In the genomic region with DNA sequence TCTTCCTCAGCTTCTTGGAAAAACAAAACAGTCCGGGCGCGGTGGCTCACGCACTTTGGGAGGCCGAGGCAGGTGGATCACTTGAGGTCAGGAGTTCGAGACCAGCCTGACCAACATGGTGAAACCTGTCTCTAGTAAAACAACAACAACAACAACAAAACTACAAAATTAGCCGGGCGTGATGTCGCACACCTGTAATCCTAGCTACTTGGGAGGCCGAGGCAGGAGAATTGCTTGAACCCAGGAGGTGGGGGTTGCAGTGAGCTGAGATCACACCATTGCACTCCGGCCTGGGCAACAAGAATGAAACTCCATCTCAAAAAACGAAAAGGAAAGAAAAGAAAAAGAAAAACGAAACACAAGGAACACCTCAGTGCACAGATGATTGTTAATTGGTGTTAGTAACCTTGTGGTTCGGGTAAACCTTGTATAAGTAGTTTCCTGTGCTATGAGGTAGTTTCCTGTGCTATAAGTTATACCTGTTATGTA, we compare ENCODE assay signal across 8 cellular contexts. TPM values are rescaled to one million over a fixed set of nuclear protein-coding genes. Genes with fewer than 3 reads are reported as not detected.
A peak's percentile ranks its signal among the peaks of the same experiment; 100 is the strongest.
DNase-seq lines count a peak whose midpoint lies in the region; ATAC-seq, FAIRE-seq and TF ChIP-seq lines count a peak whose summit lies in the region.
"Not testable (repeated sequence)": the region's sequence is repeated elsewhere in the genome, so short reads cannot be mapped to it uniquely, and the experiment has no call there.

No MANE protein-coding gene starts in this region.

- not testable (repeated sequence) for TF ChIP-seq RAD21 in A549 (conservative IDR thresholded peaks at IDR 0.05 in 1 of 2, IDR thresholded peaks at IDR 0.05 in 1 of 2)

- H3K27ac ChIP-seq in A549 (peak overlapping the region; percentile 51 to 79; a peak in 3 of 6 replicates), Peyer's patch (peak overlapping the region; percentile 35 to 88 (median 62))
- not testable (repeated sequence) for H3K27ac ChIP-seq in osteoblast (ENCODE audit: low read depth, low read length)

- peaks cover 31 to 46% of the 10 kb centered on the region in 2 donors for H3K36me3 Mint-ChIP-seq in activated naive CD4-positive, alpha-beta T cell treated with anti-CD3 and anti-CD28 coated beads, Interleukin-2, amount 50 U/mL, for 72 hours

- H3K27ac Mint-ChIP-seq in activated naive CD4-positive, alpha-beta T cell treated with anti-CD3 and anti-CD28 coated beads, Interleukin-2, amount 50 U/mL, for 72 hours, result peak overlapping the region; percentile 99 to 100

- DNase-seq in A549 (ENCODE audit: low read depth in 1 of 2, low spot score in 1 of 2); Peyer's patch; foreskin fibroblast; osteoblast (ENCODE audit: insufficient read length, low spot score, missing footprints): not testable (repeated sequence)
- peak in 1 of 2 donors; percentile 28 for DNase-seq in activated naive CD4-positive, alpha-beta T cell treated with anti-CD3 and anti-CD28 coated beads, Interleukin-2, amount 50 U/mL, for 72 hours (ENCODE audit: low spot score in 2 of 2)

- not testable (repeated sequence) for TF ChIP-seq EP300 in A549 (IDR thresholded peaks at IDR 0.05)

- POLR2A ChIA-PET in A549 (lab: Yijun Ruan, JAX), result interaction anchor here (0.6 to 2.4 kb wide), 4 partner anchors 106 to 331 kb away, joined by 3 to 21 read pairs (median 6); partner anchors contain the start of genes LLPH and TMBIM4

- not testable (repeated sequence) for H4K20me1 ChIP-seq in osteoblast (ENCODE audit: insufficient read depth, low read length)

- not testable (repeated sequence) for H3K79me2 ChIP-seq in osteoblast (ENCODE audit: insufficient read depth, low read length)

- ATAC-seq in A549, result not testable (repeated sequence)
- ATAC-seq in GM18517 (IDR thresholded peaks at IDR 0.05; ENCODE audit: unreplicated experiment) (peak; percentile 59), GM21717 (IDR thresholded peaks at IDR 0.05; ENCODE audit: unreplicated experiment) (peak; percentile 45), HG03342 (IDR thresholded peaks at IDR 0.05; ENCODE audit: unreplicated experiment) (peak; percentile 46)
- peak; percentile 74 to 80 for ATAC-seq in activated naive CD4-positive, alpha-beta T cell treated with anti-CD3 and anti-CD28 coated beads, Interleukin-2, amount 50 U/mL, for 72 hours

- H3K4me3 ChIP-seq in A549 (peak overlapping the region; percentile 63), Peyer's patch (peak overlapping the region; percentile 57 to 74 (median 70)), foreskin fibroblast (ENCODE audit: low read depth in 1 of 2, low read length in 2 of 2) (peak overlapping the region; percentile 84 to 95), osteoblast (ENCODE audit: insufficient read depth, low read length) (peak overlapping the region; percentile 84)

- not testable (repeated sequence) for FAIRE-seq in A549 (lab: Jason Lieb, UNC)

- peaks cover 12% of the 10 kb centered on the region; the same call in 2 of the 3 replicates for H3K4me1 ChIP-seq in A549
- H3K4me1 ChIP-seq in Peyer's patch, result peaks cover 0 to 11% (median 2%) of the 10 kb centered on the region in 4 donors
- H3K4me1 ChIP-seq in osteoblast (ENCODE audit: insufficient read depth, low read length), result not testable (repeated sequence)

- not testable (repeated sequence) for H3K27me3 ChIP-seq in Peyer's patch; osteoblast (ENCODE audit: insufficient read depth, low read length)

- not testable (repeated sequence) for H3K9me3 Mint-ChIP-seq in activated naive CD4-positive, alpha-beta T cell treated with anti-CD3 and anti-CD28 coated beads, Interleukin-2, amount 50 U/mL, for 72 hours

- not testable (repeated sequence) for H3K36me3 ChIP-seq in Peyer's patch; osteoblast (ENCODE audit: insufficient read depth, low read length)

- not testable (repeated sequence) for TF ChIP-seq CTCF in A549 (IDR thresholded peaks at IDR 0.05); Peyer's patch (IDR thresholded peaks at IDR 0.05); foreskin fibroblast (IDR thresholded peaks at IDR 0.05; ENCODE audit: low read depth, low read length); osteoblast (IDR thresholded peaks at IDR 0.05; ENCODE audit: extremely low read depth, low read depth, low read length)

- H3K4me2 ChIP-seq in A549, result peak overlapping the region; percentile 85
- peak overlapping the region; percentile 94 for H3K4me2 ChIP-seq in osteoblast (ENCODE audit: insufficient read depth, low read length)

- not testable (repeated sequence) for H2AFZ ChIP-seq in osteoblast (ENCODE audit: low read length)

- WGBS in A549 (ENCODE audit: missing lambda C conversion rate), result 61% methylated on average over 14 of the region's 14 CpGs

- TF ChIP-seq POLR2A in A549 (IDR thresholded peaks at IDR 0.05; ENCODE audit: low read length), result not testable (repeated sequence)
- TF ChIP-seq POLR2A in Peyer's patch (IDR thresholded peaks at IDR 0.05), result peak in 1 of 2 donors; percentile 22

- CTCF ChIA-PET in A549 (lab: Yijun Ruan, JAX), result interaction anchor here (1.1 to 1.3 kb wide), 2 partner anchors 11 to 159 kb away, joined by 3 to 5 read pairs; no protein-coding TSS in a partner anchor

- not testable (repeated sequence) for H3K9me3 ChIP-seq in A549; Peyer's patch; osteoblast (ENCODE audit: low read depth, low read length)

RNA-seq across cellular contexts. Expression of gene HELB, which starts 1.1 kb away (rescaled TPM):
- polyA plus RNA-seq in A549 (2011; rRNA removed) (5.0 and 5.6 TPM in 2 replicates), A549 (2017; fragmentation: RNase III; extraction: RNeasy Plus Mini Kit Qiagen cat#74134 plus additional on column Dnase treatment) (1.1 to 1.3 TPM (median 1.1 TPM) in 3 replicates)
- polyA plus RNA-seq in A549 (2012; cell fraction: cytosol; rRNA removed), result 0.78 and 0.89 TPM in 2 replicates
- 1.3 and 2.3 TPM in 2 replicates for polyA plus RNA-seq in A549 (2012; cell fraction: nucleus; rRNA removed)
- 10.4 and 11.1 TPM in 2 replicates for polyA minus RNA-seq in A549 (2011; rRNA and poly(A)+ RNA removed)
- total RNA-seq in Peyer's patch (10 to 100 TPM in 2 of 4 donors, 1 to 10 TPM in 2; 6.1 to 19.8 (median 8.3) TPM), osteoblast (2.2 and 3.2 TPM in 2 replicates)
- 10 to 100 TPM; 29.4 to 45.9 TPM for total RNA-seq in activated naive CD4-positive, alpha-beta T cell treated with anti-CD3 and anti-CD28 coated beads, Interleukin-2, amount 50 U/mL, for 72 hours
